ENCODE assay signal across 32 cellular contexts in genomic region chr5:109594217-109594616, GRCh38.
"Had no signal": no experiment of that assay in that cellular context is flagged by ENCODE, and none has a peak within 500 bp of the region (broad histone marks: within the 10 kb centered on the region; RNA-seq: fewer than 3 reads in every experiment).

No MANE protein-coding gene starts in this region.

- H3K36me3 ChIP-seq: MG63, SJCRH30 had no signal

- H3K9me3 ChIP-seq: MG63, SJCRH30 had no signal

- H2AFZ ChIP-seq: PC-9 had no signal

- H3K4me2 ChIP-seq: PC-9 had no signal

- H3K4me1 ChIP-seq: SJCRH30 had no signal

- H3K27ac ChIP-seq: PC-9, RWPE1, SJCRH30, SK-N-MC had no signal

- ATAC-seq: Panc1, Right ventricle myocardium inferior, SK-N-SH treated with all-trans-retinoic acid at 6 μM for 48 hours had no signal

- H3K27me3 ChIP-seq: MG63, SJCRH30 had no signal

- H3K4me3 ChIP-seq: MG63, PC-9, SJCRH30, SK-N-MC had no signal

- DNase-seq: Kasumi-1, MG63, NCI-H1048, NCI-H1092 treated with DMSO at 0.1 percent for 48 hours, NCI-H1105 treated with DMSO at 0.1 percent for 48 hours, NCI-H1417, NCI-H1436, NCI-H146, NCI-H1694, NCI-H187, NCI-H1930, NCI-H2029 treated with DMSO at 0.1 percent for 48 hours, NCI-H2081 treated with DMSO at 0.1 percent for 48 hours, NCI-H2107, NCI-H2171, NCI-H226, NCI-H446 treated with DMSO at 0.1 percent for 48 hours, NCI-H510A, NCI-H524, NCI-H526, NCI-H69, NCI-H748 treated with DMSO at 0.1 percent for 48 hours, NCI-H82, PC-9, SHP77, SIG-M5, SJCRH30 had no signal
